1 cellular context compared by ENCODE assay signal in the genomic region with DNA sequence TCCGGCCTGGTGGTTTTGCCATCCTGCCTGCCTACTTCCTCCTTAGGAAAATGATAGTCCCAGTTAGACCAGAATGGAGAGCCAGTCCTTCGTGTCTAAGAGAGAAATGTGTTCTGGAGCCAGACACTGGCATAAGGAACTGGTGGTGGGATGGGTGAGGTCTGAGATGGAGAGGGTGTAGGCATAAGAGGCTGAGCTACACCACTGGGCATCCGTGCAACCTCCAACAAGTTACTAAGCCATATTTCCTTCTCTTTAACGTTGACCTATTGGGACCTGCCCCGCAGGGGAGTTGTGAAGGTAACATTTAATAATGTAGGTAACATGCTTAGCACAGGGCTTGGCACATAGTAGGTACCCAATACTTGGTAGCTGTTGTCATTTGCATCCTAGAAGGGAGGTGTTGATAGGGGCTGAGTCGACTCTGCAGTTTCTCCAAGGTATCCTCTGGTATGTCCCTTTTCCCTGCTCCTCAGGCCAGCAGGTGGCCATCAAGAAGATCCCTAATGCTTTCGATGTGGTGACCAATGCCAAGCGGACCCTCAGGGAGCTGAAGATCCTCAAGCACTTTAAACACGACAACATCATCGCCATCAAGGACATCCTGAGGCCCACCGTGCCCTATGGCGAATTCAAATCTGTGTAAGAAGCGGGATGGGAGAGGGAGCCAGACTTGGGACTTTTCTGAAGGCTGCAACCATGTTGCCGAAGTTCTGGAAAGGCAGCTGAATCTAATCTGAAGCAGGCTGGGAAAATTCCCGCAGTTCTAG.
TF ChIP-seq lines count a peak whose summit lies in the region.

No MANE protein-coding gene starts in this region.

TF ChIP-seq in GM23338, 12 proteins besides CTCF, POLR2A, EP300 and RAD21:
- TF ChIP-seq, protein P1, sequence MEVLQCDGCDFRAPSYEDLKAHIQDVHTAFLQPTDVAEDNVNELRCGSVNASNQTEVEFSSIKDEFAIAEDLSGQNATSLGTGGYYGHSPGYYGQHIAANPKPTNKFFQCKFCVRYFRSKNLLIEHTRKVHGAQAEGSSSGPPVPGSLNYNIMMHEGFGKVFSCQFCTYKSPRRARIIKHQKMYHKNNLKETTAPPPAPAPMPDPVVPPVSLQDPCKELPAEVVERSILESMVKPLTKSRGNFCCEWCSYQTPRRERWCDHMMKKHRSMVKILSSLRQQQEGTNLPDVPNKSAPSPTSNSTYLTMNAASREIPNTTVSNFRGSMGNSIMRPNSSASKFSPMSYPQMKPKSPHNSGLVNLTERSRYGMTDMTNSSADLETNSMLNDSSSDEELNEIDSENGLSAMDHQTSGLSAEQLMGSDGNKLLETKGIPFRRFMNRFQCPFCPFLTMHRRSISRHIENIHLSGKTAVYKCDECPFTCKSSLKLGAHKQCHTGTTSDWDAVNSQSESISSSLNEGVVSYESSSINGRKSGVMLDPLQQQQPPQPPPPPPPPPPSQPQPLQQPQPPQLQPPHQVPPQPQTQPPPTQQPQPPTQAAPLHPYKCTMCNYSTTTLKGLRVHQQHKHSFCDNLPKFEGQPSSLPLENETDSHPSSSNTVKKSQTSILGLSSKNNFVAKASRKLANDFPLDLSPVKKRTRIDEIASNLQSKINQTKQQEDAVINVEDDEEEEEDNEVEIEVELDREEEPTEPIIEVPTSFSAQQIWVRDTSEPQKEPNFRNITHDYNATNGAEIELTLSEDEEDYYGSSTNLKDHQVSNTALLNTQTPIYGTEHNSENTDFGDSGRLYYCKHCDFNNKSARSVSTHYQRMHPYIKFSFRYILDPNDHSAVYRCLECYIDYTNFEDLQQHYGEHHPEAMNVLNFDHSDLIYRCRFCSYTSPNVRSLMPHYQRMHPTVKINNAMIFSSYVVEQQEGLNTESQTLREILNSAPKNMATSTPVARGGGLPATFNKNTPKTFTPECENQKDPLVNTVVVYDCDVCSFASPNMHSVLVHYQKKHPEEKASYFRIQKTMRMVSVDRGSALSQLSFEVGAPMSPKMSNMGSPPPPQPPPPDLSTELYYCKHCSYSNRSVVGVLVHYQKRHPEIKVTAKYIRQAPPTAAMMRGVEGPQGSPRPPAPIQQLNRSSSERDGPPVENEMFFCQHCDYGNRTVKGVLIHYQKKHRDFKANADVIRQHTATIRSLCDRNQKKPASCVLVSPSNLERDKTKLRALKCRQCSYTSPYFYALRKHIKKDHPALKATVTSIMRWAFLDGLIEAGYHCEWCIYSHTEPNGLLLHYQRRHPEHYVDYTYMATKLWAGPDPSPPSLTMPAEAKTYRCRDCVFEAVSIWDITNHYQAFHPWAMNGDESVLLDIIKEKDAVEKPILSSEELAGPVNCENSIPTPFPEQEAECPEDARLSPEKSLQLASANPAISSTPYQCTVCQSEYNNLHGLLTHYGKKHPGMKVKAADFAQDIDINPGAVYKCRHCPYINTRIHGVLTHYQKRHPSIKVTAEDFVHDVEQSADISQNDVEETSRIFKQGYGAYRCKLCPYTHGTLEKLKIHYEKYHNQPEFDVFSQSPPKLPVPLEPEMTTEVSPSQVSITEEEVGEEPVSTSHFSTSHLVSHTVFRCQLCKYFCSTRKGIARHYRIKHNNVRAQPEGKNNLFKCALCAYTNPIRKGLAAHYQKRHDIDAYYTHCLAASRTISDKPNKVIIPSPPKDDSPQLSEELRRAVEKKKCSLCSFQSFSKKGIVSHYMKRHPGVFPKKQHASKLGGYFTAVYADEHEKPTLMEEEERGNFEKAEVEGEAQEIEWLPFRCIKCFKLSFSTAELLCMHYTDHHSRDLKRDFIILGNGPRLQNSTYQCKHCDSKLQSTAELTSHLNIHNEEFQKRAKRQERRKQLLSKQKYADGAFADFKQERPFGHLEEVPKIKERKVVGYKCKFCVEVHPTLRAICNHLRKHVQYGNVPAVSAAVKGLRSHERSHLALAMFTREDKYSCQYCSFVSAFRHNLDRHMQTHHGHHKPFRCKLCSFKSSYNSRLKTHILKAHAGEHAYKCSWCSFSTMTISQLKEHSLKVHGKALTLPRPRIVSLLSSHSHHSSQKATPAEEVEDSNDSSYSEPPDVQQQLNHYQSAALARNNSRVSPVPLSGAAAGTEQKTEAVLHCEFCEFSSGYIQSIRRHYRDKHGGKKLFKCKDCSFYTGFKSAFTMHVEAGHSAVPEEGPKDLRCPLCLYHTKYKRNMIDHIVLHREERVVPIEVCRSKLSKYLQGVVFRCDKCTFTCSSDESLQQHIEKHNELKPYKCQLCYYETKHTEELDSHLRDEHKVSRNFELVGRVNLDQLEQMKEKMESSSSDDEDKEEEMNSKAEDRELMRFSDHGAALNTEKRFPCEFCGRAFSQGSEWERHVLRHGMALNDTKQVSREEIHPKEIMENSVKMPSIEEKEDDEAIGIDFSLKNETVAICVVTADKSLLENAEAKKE (CRISPR knock-in tag; IDR thresholded peaks at IDR 0.05), result no peak
- TF ChIP-seq STAT1 (IDR thresholded peaks at IDR 0.05; ENCODE audit: unreplicated experiment) (no peak), ZNF114 (CRISPR knock-in tag; IDR thresholded peaks at IDR 0.05) (no peak)
